ENCODE assay signal across 1 cellular context in the genomic region with DNA sequence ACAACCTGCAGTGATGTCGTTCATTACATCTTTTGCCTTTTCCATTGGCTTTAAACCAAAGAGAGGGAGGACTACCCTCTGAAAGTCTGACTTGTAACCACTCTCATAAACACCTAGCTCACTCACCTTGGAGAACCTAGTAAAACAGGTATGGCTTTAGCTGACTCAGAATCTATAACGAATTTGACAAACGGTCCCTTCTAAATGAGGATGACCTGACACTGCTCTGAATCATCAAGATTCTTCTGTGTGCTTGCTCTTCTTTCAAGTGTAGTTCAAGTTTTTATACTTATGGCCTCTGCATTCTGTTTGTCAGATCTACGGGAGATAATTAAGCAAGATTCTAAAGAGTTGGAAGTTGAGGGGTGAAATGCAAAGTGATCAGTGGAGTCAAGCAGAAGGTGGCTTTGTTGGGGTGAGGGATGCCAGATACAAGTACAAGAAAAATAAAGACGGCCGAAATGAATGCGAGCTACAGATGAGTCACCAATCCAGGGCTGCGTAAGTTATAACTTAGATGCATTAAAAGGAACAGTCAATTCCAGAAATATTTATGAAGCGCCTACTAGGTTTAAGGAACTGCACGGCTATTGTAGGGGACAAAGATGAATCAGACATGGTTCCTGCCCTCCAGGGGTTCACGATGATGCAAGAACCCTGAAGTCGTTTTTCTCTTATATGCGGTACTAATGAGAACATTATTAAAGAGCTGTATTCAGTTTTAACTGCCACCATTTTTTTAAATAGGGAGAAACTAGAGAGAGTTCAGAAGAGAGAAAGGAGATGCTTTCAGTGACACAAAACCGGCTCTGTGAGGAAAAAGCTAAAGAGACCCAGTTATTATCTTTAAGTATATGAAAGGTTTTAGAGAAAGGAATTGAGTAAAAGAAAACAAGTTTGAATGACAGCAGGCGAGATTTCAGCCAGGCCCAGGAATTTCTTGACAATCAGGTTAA.
TF ChIP-seq lines count a peak whose summit lies in the region.

No MANE protein-coding gene starts in this region.

TF ChIP-seq in A549, 52 proteins besides CTCF, POLR2A, EP300 and RAD21 (continued from another document):
- TF ChIP-seq MAFK (IDR thresholded peaks at IDR 0.05; ENCODE audit: partially characterized antibody): no peak
- no peak for TF ChIP-seq JUN (IDR thresholded peaks at IDR 0.05)
- no peak for TF ChIP-seq CBX8 (IDR thresholded peaks at IDR 0.05)
- TF ChIP-seq HOXA7 (CRISPR knock-in tag; IDR thresholded peaks at IDR 0.05): no peak
- TF ChIP-seq JUNB (IDR thresholded peaks at IDR 0.05): peak; percentile 71
- TF ChIP-seq FOSB (CRISPR knock-in tag; IDR thresholded peaks at IDR 0.05): no peak
- no peak for TF ChIP-seq KDM1A (IDR thresholded peaks at IDR 0.05; ENCODE audit: low read depth)
- no peak for TF ChIP-seq PHF8 (IDR thresholded peaks at IDR 0.05; ENCODE audit: borderline replicate concordance, low read depth)
